In the genomic region with DNA sequence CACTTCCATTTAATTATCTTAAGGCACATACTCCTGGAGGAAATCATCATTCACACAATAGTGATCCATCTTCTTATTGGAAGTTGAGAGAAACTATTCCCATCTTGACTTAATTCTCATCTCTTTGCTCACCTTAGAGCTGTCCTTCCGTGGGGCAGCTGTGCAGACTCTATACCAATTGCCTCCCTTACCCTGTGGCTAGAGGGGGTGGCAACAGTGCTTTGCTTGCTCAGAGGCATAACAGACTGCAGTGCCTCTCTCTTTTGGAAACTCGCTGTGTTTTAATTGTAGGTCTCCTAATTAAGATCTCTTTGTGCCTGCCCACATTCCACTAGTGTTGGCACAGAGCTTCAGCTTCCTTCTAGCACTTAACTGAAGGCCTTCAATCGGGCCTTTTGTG, we compare ENCODE assay signal across 1 cellular context.
TF ChIP-seq lines count a peak whose summit lies in the region.

No MANE protein-coding gene starts in this region.

TF ChIP-seq in HCT116, 20 proteins besides CTCF, POLR2A, EP300 and RAD21:
- TF ChIP-seq, protein P1, sequence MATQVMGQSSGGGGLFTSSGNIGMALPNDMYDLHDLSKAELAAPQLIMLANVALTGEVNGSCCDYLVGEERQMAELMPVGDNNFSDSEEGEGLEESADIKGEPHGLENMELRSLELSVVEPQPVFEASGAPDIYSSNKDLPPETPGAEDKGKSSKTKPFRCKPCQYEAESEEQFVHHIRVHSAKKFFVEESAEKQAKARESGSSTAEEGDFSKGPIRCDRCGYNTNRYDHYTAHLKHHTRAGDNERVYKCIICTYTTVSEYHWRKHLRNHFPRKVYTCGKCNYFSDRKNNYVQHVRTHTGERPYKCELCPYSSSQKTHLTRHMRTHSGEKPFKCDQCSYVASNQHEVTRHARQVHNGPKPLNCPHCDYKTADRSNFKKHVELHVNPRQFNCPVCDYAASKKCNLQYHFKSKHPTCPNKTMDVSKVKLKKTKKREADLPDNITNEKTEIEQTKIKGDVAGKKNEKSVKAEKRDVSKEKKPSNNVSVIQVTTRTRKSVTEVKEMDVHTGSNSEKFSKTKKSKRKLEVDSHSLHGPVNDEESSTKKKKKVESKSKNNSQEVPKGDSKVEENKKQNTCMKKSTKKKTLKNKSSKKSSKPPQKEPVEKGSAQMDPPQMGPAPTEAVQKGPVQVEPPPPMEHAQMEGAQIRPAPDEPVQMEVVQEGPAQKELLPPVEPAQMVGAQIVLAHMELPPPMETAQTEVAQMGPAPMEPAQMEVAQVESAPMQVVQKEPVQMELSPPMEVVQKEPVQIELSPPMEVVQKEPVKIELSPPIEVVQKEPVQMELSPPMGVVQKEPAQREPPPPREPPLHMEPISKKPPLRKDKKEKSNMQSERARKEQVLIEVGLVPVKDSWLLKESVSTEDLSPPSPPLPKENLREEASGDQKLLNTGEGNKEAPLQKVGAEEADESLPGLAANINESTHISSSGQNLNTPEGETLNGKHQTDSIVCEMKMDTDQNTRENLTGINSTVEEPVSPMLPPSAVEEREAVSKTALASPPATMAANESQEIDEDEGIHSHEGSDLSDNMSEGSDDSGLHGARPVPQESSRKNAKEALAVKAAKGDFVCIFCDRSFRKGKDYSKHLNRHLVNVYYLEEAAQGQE (IDR thresholded peaks at IDR 0.05; ENCODE audit: low read depth), result no peak
- TF ChIP-seq CBX3 (IDR thresholded peaks at IDR 0.05; ENCODE audit: low read depth), result no peak
- TF ChIP-seq POLR2AphosphoS5 (IDR thresholded peaks at IDR 0.05; ENCODE audit: low read depth, low read length), result no peak
- TF ChIP-seq EZH2 (IDR thresholded peaks at IDR 0.05), result no peak
- TF ChIP-seq JUND (IDR thresholded peaks at IDR 0.05), result no peak
- no peak for TF ChIP-seq ELF1 (IDR thresholded peaks at IDR 0.05; ENCODE audit: borderline replicate concordance, low read depth)
- no peak for TF ChIP-seq TCF7L2 (IDR thresholded peaks at IDR 0.05; ENCODE audit: borderline replicate concordance, extremely low read depth, insufficient read depth, insufficient read length)
- no peak for TF ChIP-seq EZH2phosphoT487 (IDR thresholded peaks at IDR 0.05; ENCODE audit: borderline replicate concordance)
- TF ChIP-seq SP1 (IDR thresholded peaks at IDR 0.05; ENCODE audit: low read depth), result no peak
- TF ChIP-seq, protein P2, sequence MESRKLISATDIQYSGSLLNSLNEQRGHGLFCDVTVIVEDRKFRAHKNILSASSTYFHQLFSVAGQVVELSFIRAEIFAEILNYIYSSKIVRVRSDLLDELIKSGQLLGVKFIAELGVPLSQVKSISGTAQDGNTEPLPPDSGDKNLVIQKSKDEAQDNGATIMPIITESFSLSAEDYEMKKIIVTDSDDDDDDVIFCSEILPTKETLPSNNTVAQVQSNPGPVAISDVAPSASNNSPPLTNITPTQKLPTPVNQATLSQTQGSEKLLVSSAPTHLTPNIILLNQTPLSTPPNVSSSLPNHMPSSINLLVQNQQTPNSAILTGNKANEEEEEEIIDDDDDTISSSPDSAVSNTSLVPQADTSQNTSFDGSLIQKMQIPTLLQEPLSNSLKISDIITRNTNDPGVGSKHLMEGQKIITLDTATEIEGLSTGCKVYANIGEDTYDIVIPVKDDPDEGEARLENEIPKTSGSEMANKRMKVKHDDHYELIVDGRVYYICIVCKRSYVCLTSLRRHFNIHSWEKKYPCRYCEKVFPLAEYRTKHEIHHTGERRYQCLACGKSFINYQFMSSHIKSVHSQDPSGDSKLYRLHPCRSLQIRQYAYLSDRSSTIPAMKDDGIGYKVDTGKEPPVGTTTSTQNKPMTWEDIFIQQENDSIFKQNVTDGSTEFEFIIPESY (IDR thresholded peaks at IDR 0.05; ENCODE audit: extremely low read depth, insufficient replicate concordance, low read length), result no peak
- no peak for TF ChIP-seq FOSL1 (IDR thresholded peaks at IDR 0.05; ENCODE audit: low read depth)
- no peak for TF ChIP-seq YY1 (IDR thresholded peaks at IDR 0.05; ENCODE audit: extremely low read depth, insufficient replicate concordance, low read depth, low read length)
- TF ChIP-seq ZFX (IDR thresholded peaks at IDR 0.05), result no peak
- TF ChIP-seq, protein P3, sequence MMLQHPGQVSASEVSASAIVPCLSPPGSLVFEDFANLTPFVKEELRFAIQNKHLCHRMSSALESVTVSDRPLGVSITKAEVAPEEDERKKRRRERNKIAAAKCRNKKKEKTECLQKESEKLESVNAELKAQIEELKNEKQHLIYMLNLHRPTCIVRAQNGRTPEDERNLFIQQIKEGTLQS (IDR thresholded peaks at IDR 0.05), result no peak
- TF ChIP-seq ZNF274 (IDR thresholded peaks at IDR 0.05; ENCODE audit: low read depth, low read length), result no peak
- TF ChIP-seq, protein P4, sequence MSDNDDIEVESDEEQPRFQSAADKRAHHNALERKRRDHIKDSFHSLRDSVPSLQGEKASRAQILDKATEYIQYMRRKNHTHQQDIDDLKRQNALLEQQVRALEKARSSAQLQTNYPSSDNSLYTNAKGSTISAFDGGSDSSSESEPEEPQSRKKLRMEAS (IDR thresholded peaks at IDR 0.05), result no peak
- no peak for TF ChIP-seq CEBPB (IDR thresholded peaks at IDR 0.05; ENCODE audit: low read depth)
- TF ChIP-seq SRF (IDR thresholded peaks at IDR 0.05; ENCODE audit: low read depth), result no peak
- TF ChIP-seq EGR1 (IDR thresholded peaks at IDR 0.05; ENCODE audit: low read depth), result no peak
- no peak for TF ChIP-seq SIN3A (IDR thresholded peaks at IDR 0.05; ENCODE audit: low read depth)
